ENCODE assay signal across 28 cellular contexts in genomic region chr1:199396456-199396855, GRCh38.
"Had no signal": no experiment of that assay in that cellular context is flagged by ENCODE, and none has a peak within 500 bp of the region (broad histone marks: within the 10 kb centered on the region; RNA-seq: fewer than 3 reads in every experiment).

No MANE protein-coding gene starts in this region.

- H3K4me1 Mint-ChIP-seq: nephron progenitor cell had no signal

- H3K9me3 ChIP-seq: gastrocnemius medialis, mucosa of descending colon, ovary, psoas muscle, sigmoid colon, spleen, testis, tibial artery had no signal

- H3K27me3 ChIP-seq: gastrocnemius medialis, ovary, sigmoid colon, spleen, testis, tibial artery had no signal

- ATAC-seq: effector memory CD8-positive, alpha-beta T cell; gastrocnemius medialis; left lobe of liver; mucosa of descending colon; naive thymus-derived CD8-positive, alpha-beta T cell; psoas muscle; right cardiac atrium; stimulated activated memory B cell treated with anti-CD40 and anti-IgM and Interleukin-4, amounts not matched to agents 10 μg/mL and 1 μg/mL and 100 μg/mL, for 72 hours; stimulated activated naive CD8-positive, alpha-beta T cell treated with anti-CD3 and anti-CD28 coated beads, Interleukin-15, Interleukin-2, amounts not matched to agents 100 U/mL and 50 U/mL, for 24 hours had no signal

- H3K4me3 ChIP-seq: coronary artery, gastrocnemius medialis, lung, mucosa of descending colon, ovary, psoas muscle, sigmoid colon, skin epidermis, spleen, testis, tibial artery had no signal

- H3K36me3 ChIP-seq: gastrocnemius medialis, ovary, sigmoid colon, spleen, tibial artery had no signal

- DNase-seq: effector memory CD8-positive, alpha-beta T cell; erythroblast; foreskin fibroblast; gastrocnemius medialis; head of caudate nucleus; kidney; mucosa of descending colon; naive thymus-derived CD8-positive, alpha-beta T cell; nephron progenitor cell; nucleus accumbens; ovary; posterior cingulate gyrus; psoas muscle; right cardiac atrium; sigmoid colon; spleen; stimulated activated CD4-positive, alpha-beta T cell treated with anti-CD3 and anti-CD28 coated beads, Interleukin-4, amount 100 ng/mL, for 4 hours; stimulated activated naive CD8-positive, alpha-beta T cell treated with anti-CD3 and anti-CD28 coated beads, Interleukin-15, Interleukin-2, amounts not matched to agents 100 U/mL and 50 U/mL, for 24 hours; substantia nigra; testis; tibial artery had no signal

- H3K4me1 ChIP-seq: gastrocnemius medialis, psoas muscle, sigmoid colon, testis, tibial artery had no signal

- H3K27ac Mint-ChIP-seq: effector memory CD8-positive, alpha-beta T cell; memory B cell; naive thymus-derived CD8-positive, alpha-beta T cell; nephron progenitor cell; stimulated activated memory B cell treated with anti-CD40 and anti-IgM and Interleukin-4, amounts not matched to agents 10 μg/mL and 1 μg/mL and 100 μg/mL, for 72 hours; type B pancreatic cell had no signal

- H3K27me3 Mint-ChIP-seq: memory B cell; stimulated activated memory B cell treated with anti-CD40 and anti-IgM and Interleukin-4, amounts not matched to agents 10 μg/mL and 1 μg/mL and 100 μg/mL, for 72 hours; type B pancreatic cell had no signal

- H3K36me3 Mint-ChIP-seq: memory B cell; naive thymus-derived CD8-positive, alpha-beta T cell; stimulated activated memory B cell treated with anti-CD40 and anti-IgM and Interleukin-4, amounts not matched to agents 10 μg/mL and 1 μg/mL and 100 μg/mL, for 72 hours; type B pancreatic cell had no signal

- H3K4me3 Mint-ChIP-seq: effector memory CD8-positive, alpha-beta T cell; memory B cell; naive thymus-derived CD8-positive, alpha-beta T cell; nephron progenitor cell; stimulated activated memory B cell treated with anti-CD40 and anti-IgM and Interleukin-4, amounts not matched to agents 10 μg/mL and 1 μg/mL and 100 μg/mL, for 72 hours; type B pancreatic cell had no signal

- H3K27ac ChIP-seq: coronary artery, gastrocnemius medialis, ovary, psoas muscle, sigmoid colon, skin epidermis, spleen, testis, tibial artery had no signal
